In genomic region chr7:40509301-40509700, GRCh38 we compare ENCODE assay signal across 24 cellular contexts.
"Had no signal": no experiment of that assay in that cellular context is flagged by ENCODE, and none has a peak within 500 bp of the region (broad histone marks: within the 10 kb centered on the region; RNA-seq: fewer than 3 reads in every experiment).

No MANE protein-coding gene starts in this region.

- H3K4me3 ChIP-seq: dorsolateral prefrontal cortex, gastrocnemius medialis, heart right ventricle, mucosa of descending colon, psoas muscle, spleen, testis had no signal

- DNase-seq: cortex of kidney; dorsolateral prefrontal cortex; effector memory CD4-positive, alpha-beta T cell; gastrocnemius medialis; heart right ventricle; hypothalamus; kidney glomerular epithelial cell; mucosa of descending colon; natural killer cell; psoas muscle; retina; spleen; stimulated activated CD4-positive, alpha-beta T cell treated with anti-CD3 and anti-CD28 coated beads, Interleukin-15, amount 100 ng/mL, for 24 hours; stimulated activated CD4-positive, alpha-beta T cell treated with anti-CD3 and anti-CD28 coated beads, Interleukin-1b, Interleukin-23, amount 100 ng/mL, for 48 hours; stimulated activated CD4-positive, alpha-beta T cell treated with anti-CD3 and anti-CD28 coated beads, Interleukin-4, amount 100 ng/mL, for 24 hours; testis; trophoblast cell had no signal

- H3K36me3 ChIP-seq: esophagus muscularis mucosa, gastrocnemius medialis, heart right ventricle, neutrophil, spleen had no signal

- H3K4me1 ChIP-seq: gastrocnemius medialis, heart right ventricle, psoas muscle, spleen, testis had no signal

- H3K27me3 ChIP-seq: dorsolateral prefrontal cortex, esophagus muscularis mucosa, gastrocnemius medialis, heart right ventricle, neutrophil, spleen, testis had no signal

- ATAC-seq: gastrocnemius medialis; heart right ventricle; left lobe of liver; mucosa of descending colon; natural killer cell; psoas muscle; sciatic nerve; stimulated activated memory B cell treated with anti-CD40 and anti-IgM and Interleukin-4, amounts not matched to agents 10 μg/mL and 1 μg/mL and 100 μg/mL, for 72 hours had no signal

- H3K27me3 Mint-ChIP-seq: stimulated activated memory B cell treated with anti-CD40 and anti-IgM and Interleukin-4, amounts not matched to agents 10 μg/mL and 1 μg/mL and 100 μg/mL, for 72 hours; stimulated activated naive CD8-positive, alpha-beta T cell treated with anti-CD3 and anti-CD28 coated beads, Interleukin-15, Interleukin-2, amounts not matched to agents 100 ng/mL and 50 ng/mL, for 24 hours had no signal

- H3K4me1 Mint-ChIP-seq: natural killer cell; stimulated activated memory B cell treated with anti-CD40 and anti-IgM and Interleukin-4, amounts not matched to agents 10 μg/mL and 1 μg/mL and 100 μg/mL, for 72 hours had no signal

- H3K27ac Mint-ChIP-seq: natural killer cell; stimulated activated memory B cell treated with anti-CD40 and anti-IgM and Interleukin-4, amounts not matched to agents 10 μg/mL and 1 μg/mL and 100 μg/mL, for 72 hours; stimulated activated naive CD8-positive, alpha-beta T cell treated with anti-CD3 and anti-CD28 coated beads, Interleukin-15, Interleukin-2, amounts not matched to agents 100 ng/mL and 50 ng/mL, for 24 hours had no signal

- H3K36me3 Mint-ChIP-seq: natural killer cell; stimulated activated memory B cell treated with anti-CD40 and anti-IgM and Interleukin-4, amounts not matched to agents 10 μg/mL and 1 μg/mL and 100 μg/mL, for 72 hours had no signal

- H3K9me3 ChIP-seq: gastrocnemius medialis, mucosa of descending colon, neutrophil, psoas muscle, testis had no signal

- H3K4me3 Mint-ChIP-seq: natural killer cell; stimulated activated memory B cell treated with anti-CD40 and anti-IgM and Interleukin-4, amounts not matched to agents 10 μg/mL and 1 μg/mL and 100 μg/mL, for 72 hours; stimulated activated naive CD8-positive, alpha-beta T cell treated with anti-CD3 and anti-CD28 coated beads, Interleukin-15, Interleukin-2, amounts not matched to agents 100 ng/mL and 50 ng/mL, for 24 hours had no signal

- H3K27ac ChIP-seq: dorsolateral prefrontal cortex, epithelial cell of prostate, gastrocnemius medialis, heart right ventricle, neutrophil, psoas muscle, spleen, testis had no signal
